ENCODE assay signal across 1 cellular context in the genomic region with DNA sequence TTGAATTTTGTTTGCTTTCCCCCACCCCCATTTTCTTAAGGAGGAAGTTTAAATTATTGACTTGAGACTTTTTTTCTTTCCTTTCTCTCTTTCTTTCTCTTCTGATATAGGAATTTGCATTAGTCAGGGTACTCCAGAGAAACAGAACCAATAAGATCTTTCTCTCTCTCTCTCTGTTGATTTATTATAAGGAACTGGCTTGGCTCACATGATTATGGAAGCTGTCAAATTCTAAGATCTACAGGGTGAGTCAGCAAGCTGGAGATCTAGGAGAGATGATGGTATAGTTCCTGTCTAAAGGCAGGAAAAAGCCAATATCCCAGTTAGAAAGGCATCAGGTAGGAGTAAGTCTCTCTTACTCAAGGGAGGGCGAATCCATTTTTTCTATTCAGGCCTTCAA.
TF ChIP-seq lines count a peak whose summit lies in the region.

No MANE protein-coding gene starts in this region.

TF ChIP-seq in GM23338, 12 proteins besides CTCF, POLR2A, EP300 and RAD21:
- TF ChIP-seq POLR2AphosphoS5 (IDR thresholded peaks at IDR 0.05; ENCODE audit: low read depth) (no peak), EZH2phosphoT487 (IDR thresholded peaks at IDR 0.05; ENCODE audit: unreplicated experiment) (no peak), CREB1 (CRISPR knock-in tag; IDR thresholded peaks at IDR 0.05; ENCODE audit: low read depth) (no peak), STAT1 (IDR thresholded peaks at IDR 0.05; ENCODE audit: unreplicated experiment) (no peak), NANOG (IDR thresholded peaks at IDR 0.05; ENCODE audit: borderline replicate concordance) (no peak), JUNB (IDR thresholded peaks at IDR 0.05; ENCODE audit: unreplicated experiment) (no peak), EZH2 (IDR thresholded peaks at IDR 0.05; ENCODE audit: low read depth, unreplicated experiment) (no peak), ZNF331 (CRISPR knock-in tag; IDR thresholded peaks at IDR 0.05; ENCODE audit: low read depth) (no peak), ZNF114 (CRISPR knock-in tag; IDR thresholded peaks at IDR 0.05) (no peak)
- TF ChIP-seq, protein P1, sequence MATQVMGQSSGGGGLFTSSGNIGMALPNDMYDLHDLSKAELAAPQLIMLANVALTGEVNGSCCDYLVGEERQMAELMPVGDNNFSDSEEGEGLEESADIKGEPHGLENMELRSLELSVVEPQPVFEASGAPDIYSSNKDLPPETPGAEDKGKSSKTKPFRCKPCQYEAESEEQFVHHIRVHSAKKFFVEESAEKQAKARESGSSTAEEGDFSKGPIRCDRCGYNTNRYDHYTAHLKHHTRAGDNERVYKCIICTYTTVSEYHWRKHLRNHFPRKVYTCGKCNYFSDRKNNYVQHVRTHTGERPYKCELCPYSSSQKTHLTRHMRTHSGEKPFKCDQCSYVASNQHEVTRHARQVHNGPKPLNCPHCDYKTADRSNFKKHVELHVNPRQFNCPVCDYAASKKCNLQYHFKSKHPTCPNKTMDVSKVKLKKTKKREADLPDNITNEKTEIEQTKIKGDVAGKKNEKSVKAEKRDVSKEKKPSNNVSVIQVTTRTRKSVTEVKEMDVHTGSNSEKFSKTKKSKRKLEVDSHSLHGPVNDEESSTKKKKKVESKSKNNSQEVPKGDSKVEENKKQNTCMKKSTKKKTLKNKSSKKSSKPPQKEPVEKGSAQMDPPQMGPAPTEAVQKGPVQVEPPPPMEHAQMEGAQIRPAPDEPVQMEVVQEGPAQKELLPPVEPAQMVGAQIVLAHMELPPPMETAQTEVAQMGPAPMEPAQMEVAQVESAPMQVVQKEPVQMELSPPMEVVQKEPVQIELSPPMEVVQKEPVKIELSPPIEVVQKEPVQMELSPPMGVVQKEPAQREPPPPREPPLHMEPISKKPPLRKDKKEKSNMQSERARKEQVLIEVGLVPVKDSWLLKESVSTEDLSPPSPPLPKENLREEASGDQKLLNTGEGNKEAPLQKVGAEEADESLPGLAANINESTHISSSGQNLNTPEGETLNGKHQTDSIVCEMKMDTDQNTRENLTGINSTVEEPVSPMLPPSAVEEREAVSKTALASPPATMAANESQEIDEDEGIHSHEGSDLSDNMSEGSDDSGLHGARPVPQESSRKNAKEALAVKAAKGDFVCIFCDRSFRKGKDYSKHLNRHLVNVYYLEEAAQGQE (IDR thresholded peaks at IDR 0.05; ENCODE audit: unreplicated experiment): no peak
- TF ChIP-seq, protein P2, sequence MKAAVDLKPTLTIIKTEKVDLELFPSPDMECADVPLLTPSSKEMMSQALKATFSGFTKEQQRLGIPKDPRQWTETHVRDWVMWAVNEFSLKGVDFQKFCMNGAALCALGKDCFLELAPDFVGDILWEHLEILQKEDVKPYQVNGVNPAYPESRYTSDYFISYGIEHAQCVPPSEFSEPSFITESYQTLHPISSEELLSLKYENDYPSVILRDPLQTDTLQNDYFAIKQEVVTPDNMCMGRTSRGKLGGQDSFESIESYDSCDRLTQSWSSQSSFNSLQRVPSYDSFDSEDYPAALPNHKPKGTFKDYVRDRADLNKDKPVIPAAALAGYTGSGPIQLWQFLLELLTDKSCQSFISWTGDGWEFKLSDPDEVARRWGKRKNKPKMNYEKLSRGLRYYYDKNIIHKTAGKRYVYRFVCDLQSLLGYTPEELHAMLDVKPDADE (IDR thresholded peaks at IDR 0.05): no peak
- TF ChIP-seq, protein P3, sequence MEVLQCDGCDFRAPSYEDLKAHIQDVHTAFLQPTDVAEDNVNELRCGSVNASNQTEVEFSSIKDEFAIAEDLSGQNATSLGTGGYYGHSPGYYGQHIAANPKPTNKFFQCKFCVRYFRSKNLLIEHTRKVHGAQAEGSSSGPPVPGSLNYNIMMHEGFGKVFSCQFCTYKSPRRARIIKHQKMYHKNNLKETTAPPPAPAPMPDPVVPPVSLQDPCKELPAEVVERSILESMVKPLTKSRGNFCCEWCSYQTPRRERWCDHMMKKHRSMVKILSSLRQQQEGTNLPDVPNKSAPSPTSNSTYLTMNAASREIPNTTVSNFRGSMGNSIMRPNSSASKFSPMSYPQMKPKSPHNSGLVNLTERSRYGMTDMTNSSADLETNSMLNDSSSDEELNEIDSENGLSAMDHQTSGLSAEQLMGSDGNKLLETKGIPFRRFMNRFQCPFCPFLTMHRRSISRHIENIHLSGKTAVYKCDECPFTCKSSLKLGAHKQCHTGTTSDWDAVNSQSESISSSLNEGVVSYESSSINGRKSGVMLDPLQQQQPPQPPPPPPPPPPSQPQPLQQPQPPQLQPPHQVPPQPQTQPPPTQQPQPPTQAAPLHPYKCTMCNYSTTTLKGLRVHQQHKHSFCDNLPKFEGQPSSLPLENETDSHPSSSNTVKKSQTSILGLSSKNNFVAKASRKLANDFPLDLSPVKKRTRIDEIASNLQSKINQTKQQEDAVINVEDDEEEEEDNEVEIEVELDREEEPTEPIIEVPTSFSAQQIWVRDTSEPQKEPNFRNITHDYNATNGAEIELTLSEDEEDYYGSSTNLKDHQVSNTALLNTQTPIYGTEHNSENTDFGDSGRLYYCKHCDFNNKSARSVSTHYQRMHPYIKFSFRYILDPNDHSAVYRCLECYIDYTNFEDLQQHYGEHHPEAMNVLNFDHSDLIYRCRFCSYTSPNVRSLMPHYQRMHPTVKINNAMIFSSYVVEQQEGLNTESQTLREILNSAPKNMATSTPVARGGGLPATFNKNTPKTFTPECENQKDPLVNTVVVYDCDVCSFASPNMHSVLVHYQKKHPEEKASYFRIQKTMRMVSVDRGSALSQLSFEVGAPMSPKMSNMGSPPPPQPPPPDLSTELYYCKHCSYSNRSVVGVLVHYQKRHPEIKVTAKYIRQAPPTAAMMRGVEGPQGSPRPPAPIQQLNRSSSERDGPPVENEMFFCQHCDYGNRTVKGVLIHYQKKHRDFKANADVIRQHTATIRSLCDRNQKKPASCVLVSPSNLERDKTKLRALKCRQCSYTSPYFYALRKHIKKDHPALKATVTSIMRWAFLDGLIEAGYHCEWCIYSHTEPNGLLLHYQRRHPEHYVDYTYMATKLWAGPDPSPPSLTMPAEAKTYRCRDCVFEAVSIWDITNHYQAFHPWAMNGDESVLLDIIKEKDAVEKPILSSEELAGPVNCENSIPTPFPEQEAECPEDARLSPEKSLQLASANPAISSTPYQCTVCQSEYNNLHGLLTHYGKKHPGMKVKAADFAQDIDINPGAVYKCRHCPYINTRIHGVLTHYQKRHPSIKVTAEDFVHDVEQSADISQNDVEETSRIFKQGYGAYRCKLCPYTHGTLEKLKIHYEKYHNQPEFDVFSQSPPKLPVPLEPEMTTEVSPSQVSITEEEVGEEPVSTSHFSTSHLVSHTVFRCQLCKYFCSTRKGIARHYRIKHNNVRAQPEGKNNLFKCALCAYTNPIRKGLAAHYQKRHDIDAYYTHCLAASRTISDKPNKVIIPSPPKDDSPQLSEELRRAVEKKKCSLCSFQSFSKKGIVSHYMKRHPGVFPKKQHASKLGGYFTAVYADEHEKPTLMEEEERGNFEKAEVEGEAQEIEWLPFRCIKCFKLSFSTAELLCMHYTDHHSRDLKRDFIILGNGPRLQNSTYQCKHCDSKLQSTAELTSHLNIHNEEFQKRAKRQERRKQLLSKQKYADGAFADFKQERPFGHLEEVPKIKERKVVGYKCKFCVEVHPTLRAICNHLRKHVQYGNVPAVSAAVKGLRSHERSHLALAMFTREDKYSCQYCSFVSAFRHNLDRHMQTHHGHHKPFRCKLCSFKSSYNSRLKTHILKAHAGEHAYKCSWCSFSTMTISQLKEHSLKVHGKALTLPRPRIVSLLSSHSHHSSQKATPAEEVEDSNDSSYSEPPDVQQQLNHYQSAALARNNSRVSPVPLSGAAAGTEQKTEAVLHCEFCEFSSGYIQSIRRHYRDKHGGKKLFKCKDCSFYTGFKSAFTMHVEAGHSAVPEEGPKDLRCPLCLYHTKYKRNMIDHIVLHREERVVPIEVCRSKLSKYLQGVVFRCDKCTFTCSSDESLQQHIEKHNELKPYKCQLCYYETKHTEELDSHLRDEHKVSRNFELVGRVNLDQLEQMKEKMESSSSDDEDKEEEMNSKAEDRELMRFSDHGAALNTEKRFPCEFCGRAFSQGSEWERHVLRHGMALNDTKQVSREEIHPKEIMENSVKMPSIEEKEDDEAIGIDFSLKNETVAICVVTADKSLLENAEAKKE (CRISPR knock-in tag; IDR thresholded peaks at IDR 0.05): no peak
